1 cellular context compared by ENCODE assay signal in the genomic region with DNA sequence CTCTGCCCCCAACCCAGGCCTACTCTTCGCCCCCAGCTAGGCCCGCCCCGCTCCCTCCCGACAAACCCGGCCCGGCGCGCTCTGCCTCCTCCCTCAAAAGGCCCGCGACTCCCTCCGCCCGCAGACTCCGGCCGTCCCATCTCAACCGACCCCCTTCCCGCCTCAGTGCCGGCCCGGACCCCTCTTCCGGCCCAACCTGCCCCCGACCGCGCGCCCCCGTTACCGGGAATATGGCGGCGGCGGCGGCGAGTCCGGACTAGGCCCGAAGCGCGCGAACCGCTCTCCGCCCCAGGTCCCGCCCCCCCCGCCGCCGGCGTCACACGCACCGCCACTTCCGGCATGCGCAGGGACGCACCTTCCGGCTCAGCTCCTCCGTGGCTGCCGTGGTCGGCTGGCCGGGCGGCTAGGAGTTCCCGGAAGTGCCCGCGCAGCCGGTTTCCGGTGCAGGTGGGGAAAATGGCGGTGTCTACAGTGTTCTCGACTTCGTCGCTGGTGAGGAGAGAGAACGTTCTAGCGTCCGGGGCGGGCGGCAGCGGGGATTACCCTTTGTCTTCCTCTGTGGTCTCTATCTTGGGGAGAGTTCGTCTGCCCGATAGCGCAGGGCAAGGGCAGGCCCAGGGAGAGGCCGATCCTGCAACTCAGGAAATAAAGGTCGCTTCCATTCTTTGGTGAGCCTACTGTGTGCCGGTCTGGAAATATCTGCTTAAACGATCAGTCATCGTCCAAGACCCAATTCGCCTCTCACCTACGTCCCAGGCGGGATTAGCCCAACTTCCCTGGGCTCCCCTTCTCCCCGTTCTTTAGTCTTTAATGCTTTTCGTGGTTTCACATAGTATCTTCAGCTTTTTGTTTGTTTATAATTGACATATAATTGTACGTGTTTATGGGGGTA.
TF ChIP-seq lines count a peak whose summit lies in the region.

A gene with protein sequence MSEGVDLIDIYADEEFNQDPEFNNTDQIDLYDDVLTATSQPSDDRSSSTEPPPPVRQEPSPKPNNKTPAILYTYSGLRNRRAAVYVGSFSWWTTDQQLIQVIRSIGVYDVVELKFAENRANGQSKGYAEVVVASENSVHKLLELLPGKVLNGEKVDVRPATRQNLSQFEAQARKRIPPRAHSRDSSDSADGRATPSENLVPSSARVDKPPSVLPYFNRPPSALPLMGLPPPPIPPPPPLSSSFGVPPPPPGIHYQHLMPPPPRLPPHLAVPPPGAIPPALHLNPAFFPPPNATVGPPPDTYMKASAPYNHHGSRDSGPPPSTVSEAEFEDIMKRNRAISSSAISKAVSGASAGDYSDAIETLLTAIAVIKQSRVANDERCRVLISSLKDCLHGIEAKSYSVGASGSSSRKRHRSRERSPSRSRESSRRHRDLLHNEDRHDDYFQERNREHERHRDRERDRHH (minus strand): TSS at position 285 of the 892 bp plus-strand sequence. CDS start 740 bp downstream, outside the sequence.
Gene SDHAF2 (plus strand): TSS at position 434 of the 892 bp plus-strand sequence. CDS start 23 bp downstream, at position 457.

TF ChIP-seq in SK-N-SH, 30 proteins besides CTCF, POLR2A, EP300 and RAD21 (continued from another document):
- no peak for TF ChIP-seq USF2 (IDR thresholded peaks at IDR 0.05; ENCODE audit: borderline replicate concordance, low read depth, low read length)
- TF ChIP-seq NFIC (IDR thresholded peaks at IDR 0.05; ENCODE audit: borderline replicate concordance): no peak
- TF ChIP-seq YY1 (IDR thresholded peaks at IDR 0.05; ENCODE audit: low read depth): peak; percentile 93
- TF ChIP-seq FOXJ3 (CRISPR knock-in tag; IDR thresholded peaks at IDR 0.05): no peak
- TF ChIP-seq CHD2 (IDR thresholded peaks at IDR 0.05; ENCODE audit: low read length, partially characterized antibody): peak; percentile 20
- TF ChIP-seq, protein P1, sequence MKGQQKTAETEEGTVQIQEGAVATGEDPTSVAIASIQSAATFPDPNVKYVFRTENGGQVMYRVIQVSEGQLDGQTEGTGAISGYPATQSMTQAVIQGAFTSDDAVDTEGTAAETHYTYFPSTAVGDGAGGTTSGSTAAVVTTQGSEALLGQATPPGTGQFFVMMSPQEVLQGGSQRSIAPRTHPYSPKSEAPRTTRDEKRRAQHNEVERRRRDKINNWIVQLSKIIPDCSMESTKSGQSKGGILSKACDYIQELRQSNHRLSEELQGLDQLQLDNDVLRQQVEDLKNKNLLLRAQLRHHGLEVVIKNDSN (IDR thresholded peaks at IDR 0.05; ENCODE audit: borderline replicate concordance, low read depth): no peak
- TF ChIP-seq TCF12 (IDR thresholded peaks at IDR 0.05): no peak
- TF ChIP-seq FOSL2 (IDR thresholded peaks at IDR 0.05; ENCODE audit: borderline replicate concordance, low read depth): no peak
- TF ChIP-seq RFX5 (IDR thresholded peaks at IDR 0.05; ENCODE audit: low read length): no peak
- TF ChIP-seq MXI1 (IDR thresholded peaks at IDR 0.05; ENCODE audit: low read depth, low read length): peak; percentile 63
- no peak for TF ChIP-seq RXRA (IDR thresholded peaks at IDR 0.05; ENCODE audit: borderline replicate concordance, low read depth)
- no peak for TF ChIP-seq MEF2A (IDR thresholded peaks at IDR 0.05; ENCODE audit: borderline replicate concordance, low read depth)
- TF ChIP-seq POLR2AphosphoS5 (IDR thresholded peaks at IDR 0.05; ENCODE audit: low read depth, low read length): peak; percentile 87
- no peak for TF ChIP-seq JUND (IDR thresholded peaks at IDR 0.05)
- no peak for TF ChIP-seq EZH2phosphoT487 (IDR thresholded peaks at IDR 0.05; ENCODE audit: borderline replicate concordance, low read depth)
- TF ChIP-seq RCOR1 (IDR thresholded peaks at IDR 0.05; ENCODE audit: low read length): no peak
- TF ChIP-seq, protein P2, sequence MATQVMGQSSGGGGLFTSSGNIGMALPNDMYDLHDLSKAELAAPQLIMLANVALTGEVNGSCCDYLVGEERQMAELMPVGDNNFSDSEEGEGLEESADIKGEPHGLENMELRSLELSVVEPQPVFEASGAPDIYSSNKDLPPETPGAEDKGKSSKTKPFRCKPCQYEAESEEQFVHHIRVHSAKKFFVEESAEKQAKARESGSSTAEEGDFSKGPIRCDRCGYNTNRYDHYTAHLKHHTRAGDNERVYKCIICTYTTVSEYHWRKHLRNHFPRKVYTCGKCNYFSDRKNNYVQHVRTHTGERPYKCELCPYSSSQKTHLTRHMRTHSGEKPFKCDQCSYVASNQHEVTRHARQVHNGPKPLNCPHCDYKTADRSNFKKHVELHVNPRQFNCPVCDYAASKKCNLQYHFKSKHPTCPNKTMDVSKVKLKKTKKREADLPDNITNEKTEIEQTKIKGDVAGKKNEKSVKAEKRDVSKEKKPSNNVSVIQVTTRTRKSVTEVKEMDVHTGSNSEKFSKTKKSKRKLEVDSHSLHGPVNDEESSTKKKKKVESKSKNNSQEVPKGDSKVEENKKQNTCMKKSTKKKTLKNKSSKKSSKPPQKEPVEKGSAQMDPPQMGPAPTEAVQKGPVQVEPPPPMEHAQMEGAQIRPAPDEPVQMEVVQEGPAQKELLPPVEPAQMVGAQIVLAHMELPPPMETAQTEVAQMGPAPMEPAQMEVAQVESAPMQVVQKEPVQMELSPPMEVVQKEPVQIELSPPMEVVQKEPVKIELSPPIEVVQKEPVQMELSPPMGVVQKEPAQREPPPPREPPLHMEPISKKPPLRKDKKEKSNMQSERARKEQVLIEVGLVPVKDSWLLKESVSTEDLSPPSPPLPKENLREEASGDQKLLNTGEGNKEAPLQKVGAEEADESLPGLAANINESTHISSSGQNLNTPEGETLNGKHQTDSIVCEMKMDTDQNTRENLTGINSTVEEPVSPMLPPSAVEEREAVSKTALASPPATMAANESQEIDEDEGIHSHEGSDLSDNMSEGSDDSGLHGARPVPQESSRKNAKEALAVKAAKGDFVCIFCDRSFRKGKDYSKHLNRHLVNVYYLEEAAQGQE (IDR thresholded peaks at IDR 0.05; ENCODE audit: low read depth, low read length): peak; percentile 6; the same call in 1 of the 2 replicates
- 0 out of 2 replicates have a peak, but pooled peaks have one; percentile 19 for TF ChIP-seq TEAD4 (IDR thresholded peaks at IDR 0.05; ENCODE audit: borderline replicate concordance, insufficient read depth)
- peak; percentile 74 for TF ChIP-seq NRF1 (IDR thresholded peaks at IDR 0.05; ENCODE audit: low read depth, low read length)
- no peak for TF ChIP-seq SMC3 (IDR thresholded peaks at IDR 0.05; ENCODE audit: low read depth, low read length)
- TF ChIP-seq ELF1 (IDR thresholded peaks at IDR 0.05): peak; percentile 92
